1 cellular context compared by ENCODE assay signal in the genomic region with DNA sequence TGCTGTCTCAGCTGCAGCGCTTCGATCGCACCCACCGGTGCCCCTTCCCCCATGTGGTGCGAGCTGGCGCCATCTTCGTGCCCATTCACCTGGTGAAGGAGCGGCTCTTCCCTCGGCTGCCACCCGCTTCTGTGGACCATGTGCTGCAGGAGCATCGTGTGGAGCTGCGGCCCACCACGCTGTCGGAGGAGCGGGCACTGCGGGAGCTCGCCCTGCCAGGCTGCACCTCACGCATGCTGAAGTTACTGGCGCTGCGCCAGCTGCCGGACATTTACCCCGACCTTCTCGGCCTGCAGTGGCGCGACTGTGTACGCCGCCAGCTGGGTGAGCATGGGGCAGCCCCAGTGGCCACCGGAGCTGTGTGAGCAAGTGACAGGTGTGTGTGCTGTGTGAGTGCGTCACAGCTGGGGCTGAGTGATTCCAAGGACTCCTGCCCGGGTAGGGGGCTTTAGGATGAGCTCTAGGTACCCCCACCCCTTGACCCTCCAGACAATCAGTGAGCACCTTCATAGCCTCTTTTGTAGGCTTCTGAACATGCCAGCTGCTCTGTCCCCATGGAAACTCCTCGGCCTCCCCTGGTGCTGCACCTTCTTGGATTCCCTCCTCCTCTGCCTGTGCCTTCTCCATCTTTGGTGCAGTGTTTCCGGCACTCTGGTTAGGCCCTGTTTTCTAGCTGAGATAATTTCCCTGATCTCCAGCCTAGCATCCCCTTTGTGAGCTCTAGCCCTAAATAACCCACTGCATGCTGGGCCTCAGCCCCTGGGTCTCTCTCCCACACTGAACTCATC.
A peak's percentile ranks its signal among the peaks of the same experiment; 100 is the strongest.
TF ChIP-seq lines count a peak whose summit lies in the region.

No MANE protein-coding gene starts in this region.

TF ChIP-seq in GM12878, 131 proteins besides CTCF, POLR2A, EP300 and RAD21:
- TF ChIP-seq POLR2AphosphoS5 (IDR thresholded peaks at IDR 0.05; ENCODE audit: low read length) = peak; percentile 17; the same call in 1 of the 2 replicates
- TF ChIP-seq NRF1 (conservative IDR thresholded peaks at IDR 0.05; ENCODE audit: low read depth, low read length) = no peak
- TF ChIP-seq POLR2AphosphoS2 (IDR thresholded peaks at IDR 0.05; ENCODE audit: low read depth, low read length) = peak; percentile 18; the same call in 1 of the 2 replicates
